1 cellular context compared by ENCODE assay signal in genomic region chr12:20142956-20143355, GRCh38.
A peak's percentile ranks its signal among the peaks of the same experiment; 100 is the strongest.
TF ChIP-seq lines count a peak whose summit lies in the region.

No MANE protein-coding gene starts in this region.

TF ChIP-seq in GM12878, 131 proteins besides CTCF, POLR2A, EP300 and RAD21 (continued from another document):
- TF ChIP-seq ZNF687 (IDR thresholded peaks at IDR 0.05): no peak
- TF ChIP-seq RELB (IDR thresholded peaks at IDR 0.05; ENCODE audit: low read depth): no peak
- no peak for TF ChIP-seq EZH2 (IDR thresholded peaks at IDR 0.05; ENCODE audit: borderline replicate concordance, control insufficient read depth, low read depth, low read length)
- TF ChIP-seq RUNX3 (IDR thresholded peaks at IDR 0.05; ENCODE audit: low read length): peak; percentile 80
- TF ChIP-seq IKZF2 (IDR thresholded peaks at IDR 0.05): peak; percentile 50 to 58; a peak in 2 of 4 replicates
- no peak for TF ChIP-seq CUX1 (IDR thresholded peaks at IDR 0.05; ENCODE audit: insufficient replicate concordance, low read depth, low read length)
- no peak for TF ChIP-seq JUND (IDR thresholded peaks at IDR 0.05; ENCODE audit: low read depth, low read length)
- no peak for TF ChIP-seq CEBPZ (IDR thresholded peaks at IDR 0.05; ENCODE audit: low read depth, low read length)
